ENCODE assay signal across 8 cellular contexts in the genomic region with DNA sequence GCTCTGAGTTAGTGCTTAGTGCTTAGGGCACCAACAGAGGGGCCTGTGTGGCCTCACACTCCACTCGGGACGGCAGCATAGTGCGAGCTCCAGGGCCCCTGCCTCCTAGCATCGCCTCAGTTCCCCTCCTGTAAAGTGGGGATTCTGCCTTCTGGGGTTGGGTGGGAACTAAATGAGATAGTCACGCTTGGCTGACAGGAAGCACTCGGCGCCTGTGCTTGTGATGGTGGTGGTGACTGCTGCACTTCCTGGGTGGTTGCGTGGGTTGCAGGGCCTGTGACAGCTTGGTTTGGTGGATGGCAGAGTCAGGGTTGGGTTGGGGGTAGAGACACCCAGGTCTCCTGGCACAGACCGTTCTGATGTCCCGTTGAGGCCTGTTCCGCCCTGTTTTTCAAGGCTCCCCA.
DNase-seq lines count a peak whose midpoint lies in the region; ATAC-seq, FAIRE-seq and TF ChIP-seq lines count a peak whose summit lies in the region.

No MANE protein-coding gene starts in this region.

- H3K36me3 Mint-ChIP-seq in central memory CD8-positive, alpha-beta T cell (ENCODE audit: insufficient read depth) = peaks cover 50% of the 10 kb centered on the region

- DNase-seq in GM19239 (ENCODE audit: insufficient read length, low spot score) = peak; percentile 65
- peak; percentile 91 for DNase-seq in T-helper 22 cell (ENCODE audit: low read depth)
- DNase-seq in central memory CD8-positive, alpha-beta T cell (ENCODE audit: low spot score in 2 of 2) = peak; percentile 67 to 90
- DNase-seq in stimulated activated CD8-positive, alpha-beta memory T cell treated with anti-CD3 and anti-CD28 coated beads, Interleukin-12 subunit alpha, Interleukin-12 subunit beta, amount 100 ng/mL, for 24 hours (ENCODE audit: extremely low read depth) = peak; percentile 72
- no peak for DNase-seq in HEK293T (ENCODE audit: extremely low spot score)
- no peak for DNase-seq in AG08395 (ENCODE audit: low spot score)
- DNase-seq in T1000 (lab: John Stamatoyannopoulos, UW) = no peak
- no peak for DNase-seq in NCI-H748 (lab: John Stamatoyannopoulos, UW; ENCODE audit: unreplicated experiment)

- H3K27ac Mint-ChIP-seq in central memory CD8-positive, alpha-beta T cell (ENCODE audit: low read depth) = peak overlapping the region; percentile 98

- H3K9me3 Mint-ChIP-seq in central memory CD8-positive, alpha-beta T cell = no peaks in the 10 kb centered on the region

- CTCF ChIA-PET in HEK293T (lab: Yijun Ruan, JAX) = no interaction called here

- peaks cover 71% of the 10 kb centered on the region for H3K4me1 Mint-ChIP-seq in central memory CD8-positive, alpha-beta T cell

- ATAC-seq in central memory CD8-positive, alpha-beta T cell (replicated peaks; ENCODE audit: extremely low read depth, poor library complexity, severe bottlenecking) = peak; percentile 88

- POLR2A ChIA-PET in HEK293T (lab: Yijun Ruan, JAX) = interaction anchor here (0.8 to 2.2 kb wide), 2 partner anchors 42 to 67 kb away, joined by 4 to 10 read pairs; partner anchors contain the start of genes C19orf12 and POP4

- no peaks in the 10 kb centered on the region for H3K27me3 Mint-ChIP-seq in central memory CD8-positive, alpha-beta T cell

- peak overlapping the region; percentile 90 for H3K4me3 Mint-ChIP-seq in central memory CD8-positive, alpha-beta T cell

- FAIRE-seq in GM19239 (lab: Jason Lieb, UNC) = peak; percentile 88

TF ChIP-seq in HEK293T, 16 proteins besides CTCF, POLR2A, EP300 and RAD21:
- TF ChIP-seq LEF1 (IDR thresholded peaks at IDR 0.05; ENCODE audit: borderline replicate concordance) (no peak), FOXA1 (IDR thresholded peaks at IDR 0.05) (no peak)

Comparison
In these comparisons a context has a peak if more than half of its experiments do, and no peak if none do; other contexts are left out.
1. DNase-seq: peak in GM19239 (single experiment), T-helper 22 cell (single experiment), central memory CD8-positive, alpha-beta T cell (2 of 2) and stimulated activated CD8-positive, alpha-beta memory T cell treated with anti-CD3 and anti-CD28 coated beads, Interleukin-12 subunit alpha, Interleukin-12 subunit beta, amount 100 ng/mL, for 24 hours (single experiment); none in HEK293T (single experiment), AG08395 (single experiment), T1000 (single experiment) and NCI-H748 (single experiment).